17 cellular contexts compared by ENCODE assay signal in genomic region chr2:201975434-201975833, GRCh38. TPM values are rescaled to one million over a fixed set of nuclear protein-coding genes. Genes with fewer than 3 reads are reported as not detected.
DNase-seq lines count a peak whose midpoint lies in the region; ATAC-seq, FAIRE-seq and TF ChIP-seq lines count a peak whose summit lies in the region.
"Had no signal": no experiment of that assay in that cellular context is flagged by ENCODE, and none has a peak within 500 bp of the region (broad histone marks: within the 10 kb centered on the region; RNA-seq: fewer than 3 reads in every experiment).

No MANE protein-coding gene starts in this region.

- H3K9me3 ChIP-seq in Caco-2, result no peaks in the 10 kb centered on the region
- no peaks in the 10 kb centered on the region for H3K9me3 ChIP-seq in kidney (ENCODE audit: control insufficient read depth in 1 of 2, low read length in 2 of 2)

- H3K27me3 Mint-ChIP-seq in Caco-2 (ENCODE audit: insufficient read depth, unreplicated experiment) (no peaks in the 10 kb centered on the region), nephron (ENCODE audit: low read depth) (peaks cover 7% of the 10 kb centered on the region)

- CTCF ChIA-PET in Caco-2 (lab: Charles Lee), result interaction anchor here (0.7 kb wide), 1 partner anchor 85 kb away, joined by 3 read pairs; no protein-coding TSS in a partner anchor

- no peaks in the 10 kb centered on the region for H3K36me3 ChIP-seq in Caco-2 (ENCODE audit: control insufficient read depth, insufficient read depth, low read length)
- no peaks in the 10 kb centered on the region for H3K36me3 ChIP-seq in kidney (ENCODE audit: control insufficient read depth in 1 of 2, insufficient read depth in 2 of 2, low read length in 2 of 2)

- H3K27me3 ChIP-seq in Caco-2 (replicated peaks; ENCODE audit: control insufficient read depth, insufficient read depth, low read length), result no peaks in the 10 kb centered on the region

- H3K9me3 Mint-ChIP-seq in Caco-2 (ENCODE audit: unreplicated experiment), result no peaks in the 10 kb centered on the region
- no peaks in the 10 kb centered on the region for H3K9me3 Mint-ChIP-seq in nephron
- H3K9me3 Mint-ChIP-seq: CD4-positive, alpha-beta T cell had no signal

- H3K4me1 ChIP-seq in Caco-2 (peaks cover 22% of the 10 kb centered on the region), kidney (ENCODE audit: control insufficient read depth in 1 of 2, insufficient read depth in 1 of 2, low read depth in 1 of 2, low read length in 2 of 2) (no peaks in the 10 kb centered on the region)

- peaks cover 34% of the 10 kb centered on the region for H3K4me1 Mint-ChIP-seq in Caco-2 (ENCODE audit: low read depth, unreplicated experiment)
- peaks cover 66% of the 10 kb centered on the region for H3K4me1 Mint-ChIP-seq in nephron

- intact Hi-C loops in Caco-2 (cut with micrococcal nuclease; ENCODE audit: unreplicated experiment), result no loop called here
- intact Hi-C loops in kidney (cut with DNase I), result no loop called here

- H3K9ac ChIP-seq in kidney (ENCODE audit: low read length in 2 of 2), result no peak overlapping the region

- H3K27ac ChIP-seq in kidney (ENCODE audit: low read depth in 2 of 2, low read length in 2 of 2), result no peak overlapping the region
- H3K27ac ChIP-seq: C4-2B had no signal

- H3K4me3 Mint-ChIP-seq in Caco-2 (ENCODE audit: unreplicated experiment) (no peak overlapping the region), nephron (no peak overlapping the region)
- H3K4me3 Mint-ChIP-seq: CD4-positive, alpha-beta T cell; H9 had no signal

- H3K36me3 Mint-ChIP-seq in Caco-2 (ENCODE audit: insufficient read depth, unreplicated experiment) (peaks cover 6% of the 10 kb centered on the region), nephron (ENCODE audit: low read depth) (no peaks in the 10 kb centered on the region)

- no peak overlapping the region for H3K4me3 ChIP-seq in Caco-2 (ENCODE audit: low read depth, low read length)
- no peak overlapping the region for H3K4me3 ChIP-seq in kidney (ENCODE audit: low read length in 2 of 2)
- H3K4me3 ChIP-seq: K562 had no signal

- no peak for FAIRE-seq in kidney (lab: Jason Lieb, UNC)
- FAIRE-seq: A204.1, K562 had no signal

- POLR2A ChIA-PET in Caco-2 (lab: Charles Lee), result no interaction called here

- ATAC-seq in GM18520 (IDR thresholded peaks at IDR 0.05; ENCODE audit: unreplicated experiment), result no peak
- ATAC-seq: K562 had no signal

- DNase-seq in Caco-2 (no peak), HuH-7.5 (ENCODE audit: low spot score) (peak; percentile 39), kidney (peak; percentile 21), NCI-H774 (lab: John Stamatoyannopoulos, UW) (no peak), NCI-H1105 (lab: John Stamatoyannopoulos, UW) (no peak)
- DNase-seq: AML-193; CD4-positive, alpha-beta T cell; DMS79 treated with DMSO at 0.1 percent for 48 hours; GF-D8; GOT3; H9; IMR-90 had no signal

- no TSS peak for BruUV-seq in Caco-2 (replicated peaks; lab: Mats Ljungman, UMichigan)

- TF ChIP-seq CTCF in Caco-2 (IDR thresholded peaks at IDR 0.05; ENCODE audit: insufficient read depth in 1 of 2, low read depth in 1 of 2, low read length in 1 of 2, severe bottlenecking in 1 of 2, unreplicated experiment in 1 of 2) (no peak), kidney (IDR thresholded peaks at IDR 0.05; ENCODE audit: borderline replicate concordance, extremely low read depth, insufficient read depth) (no peak), nephron (IDR thresholded peaks at IDR 0.05; ENCODE audit: unreplicated experiment in 3 of 3) (no peak)

- peak overlapping the region; percentile 29 for H3K27ac Mint-ChIP-seq in Caco-2 (ENCODE audit: unreplicated experiment)
- peak overlapping the region; percentile 91 to 94 (median 92) for H3K27ac Mint-ChIP-seq in nephron
- H3K27ac Mint-ChIP-seq: CD4-positive, alpha-beta T cell had no signal

RNA-seq across cellular contexts. Expression of gene FZD7, which starts 58.2 kb away (rescaled TPM):
- 40.4 and 41.4 TPM in 2 replicates for total RNA-seq in Caco-2 (2022)
- 14.0 TPM for total RNA-seq in kidney
- polyA plus RNA-seq in kidney (ENCODE audit: insufficient read depth, low read depth, low replicate concordance), result 5.6 TPM

Comparison
In these comparisons a context has a peak if more than half of its experiments do, and no peak if none do; other contexts are left out.
1. DNase-seq: peak in HuH-7.5 (single experiment) and kidney (single experiment); none in Caco-2 (0 of 2), NCI-H774 (single experiment) and NCI-H1105 (single experiment).